Comparison of ENCODE assay signal across 25 cellular contexts in genomic region chr10:129038490-129039011, GRCh38.
"Had no signal": no experiment of that assay in that cellular context is flagged by ENCODE, and none has a peak within 500 bp of the region (broad histone marks: within the 10 kb centered on the region; RNA-seq: fewer than 3 reads in every experiment).

No MANE protein-coding gene starts in this region.

- H3K4me3 Mint-ChIP-seq: activated CD4-positive, alpha-beta T cell treated with anti-CD3 and anti-CD28 coated beads, Interleukin-2, amount 10 ng/mL, durations not matched to agents 24 days and 14 days; activated CD8-positive, alpha-beta memory T cell treated with anti-CD3 and anti-CD28 coated beads, Interleukin-2, amount 10 ng/mL, durations not matched to agents 7 days and 5 days; activated naive CD4-positive, alpha-beta T cell treated with anti-CD3 and anti-CD28 coated beads for 36 hours; activated naive CD8-positive, alpha-beta T cell; activated T-cell treated with anti-CD3 and anti-CD28 coated beads, Interleukin-2, amount 50 U/mL, for 4 hours; activated T-helper 17 cell treated with anti-CD3 and anti-CD28 coated beads, Interleukin-2, amount 50 U/mL, for 72 hours; WTC11 had no signal

- H3K36me3 Mint-ChIP-seq: activated CD8-positive, alpha-beta memory T cell treated with anti-CD3 and anti-CD28 coated beads, Interleukin-2, amount 10 ng/mL, durations not matched to agents 7 days and 5 days; activated naive CD8-positive, alpha-beta T cell; WTC11 had no signal

- H3K27ac ChIP-seq: brain microvascular endothelial cell, cardiac muscle cell had no signal

- H3K9me3 Mint-ChIP-seq: activated CD4-positive, alpha-beta T cell treated with anti-CD3 and anti-CD28 coated beads, Interleukin-2, amount 10 ng/mL, durations not matched to agents 24 days and 14 days; activated naive CD4-positive, alpha-beta T cell treated with anti-CD3 and anti-CD28 coated beads for 36 hours; activated T-cell treated with anti-CD3 and anti-CD28 coated beads, Interleukin-2, amount 50 U/mL, for 4 hours; activated T-helper 17 cell treated with anti-CD3 and anti-CD28 coated beads, Interleukin-2, amount 50 U/mL, for 72 hours; WTC11 had no signal

- H3K4me3 ChIP-seq: cardiac muscle cell had no signal

- H3K27ac Mint-ChIP-seq: activated CD4-positive, alpha-beta T cell treated with anti-CD3 and anti-CD28 coated beads, Interleukin-2, amount 10 ng/mL, durations not matched to agents 24 days and 14 days; activated CD8-positive, alpha-beta memory T cell treated with anti-CD3 and anti-CD28 coated beads, Interleukin-2, amount 10 ng/mL, durations not matched to agents 7 days and 5 days; activated naive CD4-positive, alpha-beta T cell treated with anti-CD3 and anti-CD28 coated beads for 36 hours; activated naive CD8-positive, alpha-beta T cell; activated T-helper 17 cell treated with anti-CD3 and anti-CD28 coated beads, Interleukin-2, amount 50 U/mL, for 72 hours; T-helper 17 cell; WTC11 had no signal

- H3K36me3 ChIP-seq: brain microvascular endothelial cell, cardiac muscle cell had no signal

- ATAC-seq: activated CD8-positive, alpha-beta memory T cell treated with anti-CD3 and anti-CD28 coated beads, Interleukin-2, amount 10 ng/mL, durations not matched to agents 7 days and 5 days; activated T-cell treated with anti-CD3 and anti-CD28 coated beads, Interleukin-2, amount 50 U/mL, for 4 hours; activated T-helper 17 cell treated with anti-CD3 and anti-CD28 coated beads, Interleukin-2, amount 50 U/mL, for 72 hours; T-helper 17 cell had no signal

- H3K27me3 Mint-ChIP-seq: activated naive CD8-positive, alpha-beta T cell had no signal

- H3K27me3 ChIP-seq: brain microvascular endothelial cell had no signal

- DNase-seq: activated CD4-positive, alpha-beta T cell treated with anti-CD3 and anti-CD28 coated beads for 1 hour; activated CD4-positive, alpha-beta T cell treated with anti-CD3 and anti-CD28 coated beads, Interleukin-2, amount 10 ng/mL, durations not matched to agents 24 days and 14 days; activated CD4-positive, alpha-beta T cell treated with anti-CD3 and anti-CD28 coated beads, Interleukin-2, amount 50 U/mL, for 48 hours; activated CD8-positive, alpha-beta memory T cell treated with anti-CD3 and anti-CD28 coated beads, Interleukin-2, amount 10 ng/mL, durations not matched to agents 7 days and 5 days; activated gamma-delta T cell; activated naive CD4-positive, alpha-beta T cell treated with anti-CD3 and anti-CD28 coated beads for 36 hours; activated T-cell treated with anti-CD3 and anti-CD28 coated beads, Interleukin-2, amount 50 U/mL, for 4 hours; amygdala; brain microvascular endothelial cell; Kasumi-1; NCI-H1048; NCI-H146; NCI-H187 treated with DMSO at 0.1 percent for 48 hours; NCI-H2081 treated with DMSO at 0.1 percent for 48 hours; NCI-H2227 treated with DMSO at 0.1 percent for 48 hours; NCI-H446 treated with DMSO at 0.1 percent for 48 hours; NCI-H524 treated with DMSO at 0.1 percent for 48 hours; NCI-H748 treated with DMSO at 0.1 percent for 48 hours; SIG-M5; T-helper 17 cell; T-helper 9 cell had no signal
